Comparison of ENCODE assay signal across 1 cellular context in genomic region chr17:34607917-34608316, GRCh38.
A peak's percentile ranks its signal among the peaks of the same experiment; 100 is the strongest.
TF ChIP-seq lines count a peak whose summit lies in the region.

No MANE protein-coding gene starts in this region.

TF ChIP-seq in K562, 482 proteins besides CTCF, POLR2A, EP300 and RAD21:
- peak; percentile 35 for TF ChIP-seq RFX1 (IDR thresholded peaks at IDR 0.05)
- no peak for TF ChIP-seq U2AF1 (optimal IDR thresholded peaks at IDR 0.05; ENCODE audit: low read depth, low read length)
